ENCODE assay signal across 36 cellular contexts in the genomic region with DNA sequence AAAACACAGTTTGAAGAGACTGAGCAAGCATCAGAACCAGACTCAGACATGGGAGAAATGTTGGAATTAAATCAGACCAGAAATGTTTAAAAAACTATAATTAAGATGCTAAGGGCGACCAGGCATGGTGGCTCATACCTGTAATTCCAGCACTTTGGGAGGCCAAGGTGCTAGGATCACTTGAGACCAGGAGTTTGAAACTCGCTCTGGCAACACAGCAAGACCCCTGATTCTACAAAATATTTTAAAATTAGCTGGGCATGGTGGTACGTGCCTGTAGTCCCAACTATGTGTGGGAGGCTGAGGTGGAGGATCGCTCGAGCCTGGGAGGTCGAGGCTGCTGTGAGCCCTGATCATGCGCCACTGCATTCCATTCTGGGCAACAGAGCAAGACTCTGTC.
"Had no signal": no experiment of that assay in that cellular context is flagged by ENCODE, and none has a peak within 500 bp of the region (broad histone marks: within the 10 kb centered on the region; RNA-seq: fewer than 3 reads in every experiment).

No MANE protein-coding gene starts in this region.

- DNase-seq: activated B cell treated with CpG ODN at 0.5 μM for 24 hours; activated CD4-positive, alpha-beta memory T cell treated with anti-CD3 and anti-CD28 coated beads for 36 hours; activated CD4-positive, alpha-beta T cell treated with anti-CD3 and anti-CD28 coated beads for 4 hours; activated CD4-positive, alpha-beta T cell treated with anti-CD3 and anti-CD28 coated beads, Interleukin-2, amount 10 ng/mL, durations not matched to agents 24 days and 14 days; activated CD4-positive, alpha-beta T cell treated with anti-CD3 and anti-CD28 coated beads, Interleukin-2, amount 50 U/mL, for 1 hour; activated CD4-positive, alpha-beta T cell treated with anti-CD3 and anti-CD28 coated beads, Interleukin-2, amount 50 U/mL, for 4 hours; activated CD4-positive, CD25-positive, alpha-beta regulatory T cell treated with anti-CD3 and anti-CD28 coated beads, Interleukin-2, amount 50 U/mL, for 72 hours; activated CD8-positive, alpha-beta memory T cell treated with anti-CD3 and anti-CD28 coated beads, Interleukin-2, amount 50 U/mL, for 4 hours; activated CD8-positive, alpha-beta T cell treated with anti-CD3 and anti-CD28 coated beads for 36 hours; activated effector memory CD4-positive, alpha-beta T cell treated with anti-CD3 and anti-CD28 coated beads, Interleukin-2, amount 50 U/mL, for 16 hours; activated gamma-delta T cell treated with Interleukin-2 at 50 U/mL for 16 hours; activated naive CD4-positive, alpha-beta T cell; activated naive CD4-positive, alpha-beta T cell treated with anti-CD3 and anti-CD28 coated beads for 36 hours; activated naive CD4-positive, alpha-beta T cell treated with anti-CD3 and anti-CD28 coated beads, Interleukin-2, amount 50 U/mL, for 16 hours; activated naive CD8-positive, alpha-beta T cell treated with anti-CD3 and anti-CD28 coated beads for 36 hours; activated T-cell treated with anti-CD3 and anti-CD28 coated beads for 4 hours; activated T-cell treated with anti-CD3 and anti-CD28 coated beads, Interleukin-2, amount 50 U/mL, for 1 hour; activated T-cell treated with anti-CD3 and anti-CD28 coated beads, Interleukin-2, amount 50 U/mL, for 4 hours; activated T-cell treated with anti-CD3 and anti-CD28 coated beads, Interleukin-2, amount 50 U/mL, for 72 hours; amniotic stem cell; aorta; brain microvascular endothelial cell; central memory CD4-positive, alpha-beta T cell; SW 1271; T-helper 1 cell; T-helper 2 cell; T-helper 9 cell had no signal

- ATAC-seq: activated CD8-positive, alpha-beta T cell treated with anti-CD3 and anti-CD28 coated beads for 36 hours; activated naive CD4-positive, alpha-beta T cell treated with anti-CD3 and anti-CD28 coated beads, Interleukin-2, amount 50 U/mL, for 72 hours; activated T-cell treated with anti-CD3 and anti-CD28 coated beads, Interleukin-2, amount 50 U/mL, for 4 hours; activated T-cell treated with anti-CD3 and anti-CD28 coated beads, Interleukin-2, amount 50 U/mL, for 72 hours; activated T-helper 17 cell treated with anti-CD3 and anti-CD28 coated beads, Interleukin-2, amount 50 U/mL, for 72 hours; body of pancreas had no signal

- H3K36me3 Mint-ChIP-seq: activated CD4-positive, alpha-beta memory T cell treated with anti-CD3 and anti-CD28 coated beads for 36 hours; activated naive CD4-positive, alpha-beta T cell treated with anti-CD3 and anti-CD28 coated beads, Interleukin-2, amount 50 U/mL, for 72 hours; activated naive CD8-positive, alpha-beta T cell treated with anti-CD3 and anti-CD28 coated beads for 36 hours had no signal

- H3K9me3 ChIP-seq: adrenal gland, body of pancreas, breast epithelium had no signal

- H3K4me1 ChIP-seq: adrenal gland, breast epithelium had no signal

- H3K9me3 Mint-ChIP-seq: activated B cell treated with CpG ODN at 0.5 μM for 24 hours; activated CD4-positive, alpha-beta memory T cell treated with anti-CD3 and anti-CD28 coated beads for 36 hours; activated CD4-positive, alpha-beta T cell treated with anti-CD3 and anti-CD28 coated beads, Interleukin-2, amount 10 ng/mL, durations not matched to agents 24 days and 14 days; activated CD8-positive, alpha-beta T cell treated with anti-CD3 and anti-CD28 coated beads for 36 hours; activated naive CD4-positive, alpha-beta T cell treated with anti-CD3 and anti-CD28 coated beads for 36 hours; activated naive CD4-positive, alpha-beta T cell treated with anti-CD3 and anti-CD28 coated beads, Interleukin-2, amount 50 U/mL, for 72 hours; activated naive CD8-positive, alpha-beta T cell treated with anti-CD3 and anti-CD28 coated beads for 36 hours; activated T-cell treated with anti-CD3 and anti-CD28 coated beads, Interleukin-2, amount 50 U/mL, for 4 hours; activated T-cell treated with anti-CD3 and anti-CD28 coated beads, Interleukin-2, amount 50 U/mL, for 72 hours; activated T-helper 1 cell treated with anti-CD3 and anti-CD28 coated beads, Interleukin-12 subunit alpha, Interleukin-12 subunit beta, Interleukin-2, Interleukin-4 antibody, amounts not matched to agents 30 ng/mL and 10 ng/mL and 1 ng/mL, durations not matched to agents 14 hours and 24 hours and 36 hours; activated T-helper 17 cell treated with anti-CD3 and anti-CD28 coated beads, Interleukin-2, amount 50 U/mL, for 72 hours; T-helper 1 cell treated with Interleukin-12 subunit alpha and Interleukin-12 subunit beta and Interleukin-4 antibody, amounts not matched to agents 30 μg/mL and 1 μg/mL, for 36 hours; T-helper 2 cell treated with Interferon-gamma antibody and Interleukin-4, amounts not matched to agents 5 μg/mL and 100 μg/mL, for 36 hours had no signal

- H3K27me3 ChIP-seq: adrenal gland, body of pancreas, brain microvascular endothelial cell, breast epithelium had no signal

- H3K4me3 ChIP-seq: adrenal gland, body of pancreas, breast epithelium had no signal

- H3K27ac Mint-ChIP-seq: activated B cell treated with CpG ODN at 0.5 μM for 24 hours; activated CD4-positive, alpha-beta memory T cell treated with anti-CD3 and anti-CD28 coated beads for 36 hours; activated CD4-positive, alpha-beta T cell treated with anti-CD3 and anti-CD28 coated beads, Interleukin-2, amount 10 ng/mL, durations not matched to agents 24 days and 14 days; activated CD8-positive, alpha-beta T cell treated with anti-CD3 and anti-CD28 coated beads for 36 hours; activated naive CD4-positive, alpha-beta T cell treated with anti-CD3 and anti-CD28 coated beads for 36 hours; activated naive CD4-positive, alpha-beta T cell treated with anti-CD3 and anti-CD28 coated beads, Interleukin-2, amount 50 U/mL, for 72 hours; activated naive CD8-positive, alpha-beta T cell treated with anti-CD3 and anti-CD28 coated beads for 36 hours; activated T-cell treated with anti-CD3 and anti-CD28 coated beads, Interleukin-2, amount 50 U/mL, for 72 hours; activated T-helper 1 cell treated with anti-CD3 and anti-CD28 coated beads, Interleukin-12 subunit alpha, Interleukin-12 subunit beta, Interleukin-2, Interleukin-4 antibody, amounts not matched to agents 30 ng/mL and 10 ng/mL and 1 ng/mL, durations not matched to agents 14 hours and 24 hours and 36 hours; activated T-helper 17 cell treated with anti-CD3 and anti-CD28 coated beads, Interleukin-2, amount 50 U/mL, for 72 hours; T-helper 1 cell treated with Interleukin-12 subunit alpha and Interleukin-12 subunit beta and Interleukin-4 antibody, amounts not matched to agents 30 μg/mL and 1 μg/mL, for 36 hours; T-helper 2 cell treated with Interferon-gamma antibody and Interleukin-4, amounts not matched to agents 5 μg/mL and 100 μg/mL, for 36 hours had no signal

- H3K27ac ChIP-seq: adrenal gland, body of pancreas, brain microvascular endothelial cell, breast epithelium, VCaP had no signal

- H3K4me3 Mint-ChIP-seq: activated B cell treated with CpG ODN at 0.5 μM for 24 hours; activated CD4-positive, alpha-beta memory T cell treated with anti-CD3 and anti-CD28 coated beads for 36 hours; activated CD4-positive, alpha-beta T cell treated with anti-CD3 and anti-CD28 coated beads, Interleukin-2, amount 10 ng/mL, durations not matched to agents 24 days and 14 days; activated CD8-positive, alpha-beta T cell treated with anti-CD3 and anti-CD28 coated beads for 36 hours; activated naive CD4-positive, alpha-beta T cell treated with anti-CD3 and anti-CD28 coated beads for 36 hours; activated naive CD8-positive, alpha-beta T cell treated with anti-CD3 and anti-CD28 coated beads for 36 hours; activated T-cell treated with anti-CD3 and anti-CD28 coated beads, Interleukin-2, amount 50 U/mL, for 4 hours; activated T-cell treated with anti-CD3 and anti-CD28 coated beads, Interleukin-2, amount 50 U/mL, for 72 hours; activated T-helper 1 cell treated with anti-CD3 and anti-CD28 coated beads, Interleukin-12 subunit alpha, Interleukin-12 subunit beta, Interleukin-2, Interleukin-4 antibody, amounts not matched to agents 30 ng/mL and 10 ng/mL and 1 ng/mL, durations not matched to agents 14 hours and 24 hours and 36 hours; activated T-helper 17 cell treated with anti-CD3 and anti-CD28 coated beads, Interleukin-2, amount 50 U/mL, for 72 hours; T-helper 1 cell treated with Interleukin-12 subunit alpha and Interleukin-12 subunit beta and Interleukin-4 antibody, amounts not matched to agents 30 μg/mL and 1 μg/mL, for 36 hours; T-helper 2 cell treated with Interferon-gamma antibody and Interleukin-4, amounts not matched to agents 5 μg/mL and 100 μg/mL, for 36 hours had no signal

- H3K36me3 ChIP-seq: adrenal gland, brain microvascular endothelial cell, breast epithelium had no signal

- H3K4me1 Mint-ChIP-seq: activated B cell treated with CpG ODN at 0.5 μM for 24 hours; activated CD4-positive, alpha-beta T cell treated with anti-CD3 and anti-CD28 coated beads, Interleukin-2, amount 10 ng/mL, durations not matched to agents 24 days and 14 days; activated naive CD8-positive, alpha-beta T cell treated with anti-CD3 and anti-CD28 coated beads for 36 hours; activated T-helper 17 cell treated with anti-CD3 and anti-CD28 coated beads, Interleukin-2, amount 50 U/mL, for 72 hours had no signal
